8 cellular contexts compared by ENCODE assay signal in genomic region chr6:31660224-31660997, GRCh38. TPM values are rescaled to one million over a fixed set of nuclear protein-coding genes. Genes with fewer than 3 reads are reported as not detected.
DNase-seq lines count a peak whose midpoint lies in the region; ATAC-seq lines count a peak whose summit lies in the region.

Gene C6orf47 (minus strand): TSS chr6:31660778. CDS start chr6:31659947, 831 bp downstream.

- ATAC-seq in right cardiac atrium (peak; percentile 83 to 88), aorta (ENCODE audit: low FRiP score) (peak; percentile 87)

- peaks cover 64% of the 10 kb centered on the region for H3K4me1 Mint-ChIP-seq in T-helper 2 cell treated with Interferon-gamma antibody and Interleukin-4, amounts not matched to agents 5 μg/mL and 100 μg/mL, for 36 hours (ENCODE audit: low read depth)

- H3K4me3 Mint-ChIP-seq in T-helper 2 cell treated with Interferon-gamma antibody and Interleukin-4, amounts not matched to agents 5 μg/mL and 100 μg/mL, for 36 hours: peak within 1 kb of the TSS; percentile 98

- peak within 1 kb of the TSS; percentile 90 for H3K27ac Mint-ChIP-seq in T-helper 2 cell treated with Interferon-gamma antibody and Interleukin-4, amounts not matched to agents 5 μg/mL and 100 μg/mL, for 36 hours

- intact Hi-C loops in right cardiac atrium (cut with DNase I): loop anchor here in 1 of 4 donors (5.0 to 10.0 kb wide), 2 partner anchors 113 to 1314 kb away; partner anchors contain the start of genes ATP6V1G2 and NFKBIL1
- intact Hi-C loops in aorta (cut with DNase I): loop anchor here in 1 of 2 donors (5.0 kb wide), 1 partner anchor 38 kb away; the partner anchor contains the start of gene PRRC2A

- H3K36me3 ChIP-seq in H7 (replicated peaks; ENCODE audit: control insufficient read depth, insufficient read depth, low read length) (peaks cover 8% of the 10 kb centered on the region), aorta (ENCODE audit: control insufficient read depth in 1 of 2, insufficient read depth in 2 of 2, low read length in 1 of 2) (peaks cover 0 to 1% of the 10 kb centered on the region in 2 donors)

- no peaks in the 10 kb centered on the region for H3K27me3 Mint-ChIP-seq in T-helper 2 cell treated with Interferon-gamma antibody and Interleukin-4, amounts not matched to agents 5 μg/mL and 100 μg/mL, for 36 hours (ENCODE audit: low read depth)

- H3K27ac ChIP-seq in right cardiac atrium (ENCODE audit: low read length) (peak within 1 kb of the TSS; percentile 90), aorta (ENCODE audit: low read depth in 1 of 2, low read length in 2 of 2) (peak within 1 kb of the TSS; percentile 57 to 95)

- DNase-seq in DMS153 (lab: John Stamatoyannopoulos, UW): peak; percentile 73
- peak; percentile 97 for DNase-seq in H7
- peak; percentile 43 to 76 for DNase-seq in NCI-H187 (lab: John Stamatoyannopoulos, UW)
- DNase-seq in T-helper 2 cell treated with Interferon-gamma antibody and Interleukin-4, amounts not matched to agents 5 μg/mL and 100 μg/mL, for 36 hours (ENCODE audit: low spot score): peak; percentile 77
- DNase-seq in anterior cingulate cortex (lab: John Stamatoyannopoulos, UW): peak; percentile 10 to 85 (median 65)
- peak; percentile 91 to 96 (median 95) for DNase-seq in right cardiac atrium
- DNase-seq in putamen (ENCODE audit: low spot score): peak; percentile 85
- peak; percentile 91 to 95 for DNase-seq in aorta

- peaks cover 65% of the 10 kb centered on the region for H3K36me3 Mint-ChIP-seq in T-helper 2 cell treated with Interferon-gamma antibody and Interleukin-4, amounts not matched to agents 5 μg/mL and 100 μg/mL, for 36 hours (ENCODE audit: low read depth)

- no peaks in the 10 kb centered on the region for H3K9me3 Mint-ChIP-seq in T-helper 2 cell treated with Interferon-gamma antibody and Interleukin-4, amounts not matched to agents 5 μg/mL and 100 μg/mL, for 36 hours

- H3K27me3 ChIP-seq in H7 (ENCODE audit: control insufficient read depth, insufficient read depth, low read length): no peaks in the 10 kb centered on the region
- no peaks in the 10 kb centered on the region for H3K27me3 ChIP-seq in right cardiac atrium (ENCODE audit: control insufficient read depth, insufficient read depth)
- H3K27me3 ChIP-seq in aorta (ENCODE audit: control insufficient read depth in 1 of 2, insufficient read depth in 2 of 2, low read length in 1 of 2): no peaks in the 10 kb centered on the region

- H3K4me3 ChIP-seq in H7 (ENCODE audit: insufficient read depth, low read depth, low read length): peak within 1 kb of the TSS; percentile 86
- peak within 1 kb of the TSS; percentile 90 for H3K4me3 ChIP-seq in right cardiac atrium (ENCODE audit: low read length)
- H3K4me3 ChIP-seq in aorta (ENCODE audit: low read length in 2 of 2): peak within 1 kb of the TSS; percentile 83 to 85

- H3K4me1 ChIP-seq in right cardiac atrium (ENCODE audit: control insufficient read depth, insufficient read depth, low read length) (peaks cover 14% of the 10 kb centered on the region), aorta (ENCODE audit: control insufficient read depth in 1 of 2, insufficient read depth in 2 of 2, low read length in 2 of 2) (no peaks in the 10 kb centered on the region)

- H3K9me3 ChIP-seq in right cardiac atrium (ENCODE audit: control insufficient read depth, low read length): no peaks in the 10 kb centered on the region
- H3K9me3 ChIP-seq in aorta (ENCODE audit: control insufficient read depth, low read length): no peaks in the 10 kb centered on the region

- WGBS in right cardiac atrium: under 1% methylated on average over 51 of the region's 51 CpGs
- WGBS in aorta, 2 donors: 0 to 1% methylated on average over 49 to 51 of the region's 51 CpGs

RNA-seq across cellular contexts. Expression of gene C6orf47, which starts in this region (rescaled TPM):
- total RNA-seq in H7 (2014; rRNA removed; shearing (Covaris generic)): 17.3 and 17.6 TPM in 2 replicates
- 10 to 100 TPM; 18.5 to 20.7 (median 20.1) TPM for total RNA-seq in right cardiac atrium
- 21.2 TPM for polyA plus RNA-seq in right cardiac atrium
- 10 to 100 TPM; 18.3 to 20.2 TPM for total RNA-seq in aorta
- 10 to 100 TPM in 1 of 2 donors, 1 to 10 TPM in 1; 7.5 to 12.0 TPM for polyA plus RNA-seq in aorta

Comparison
In these comparisons a context has a peak if more than half of its experiments do, and no peak if none do; other contexts are left out.
1. Peak in every context shown above with its lines: DNase-seq, ATAC-seq, H3K4me3 ChIP-seq and H3K27ac ChIP-seq.